ENCODE assay signal across 9 cellular contexts in genomic region chr1:22665752-22666151, GRCh38. TPM values are rescaled to one million over a fixed set of nuclear protein-coding genes. Genes with fewer than 3 reads are reported as not detected.
A peak's percentile ranks its signal among the peaks of the same experiment; 100 is the strongest.
DNase-seq lines count a peak whose midpoint lies in the region; ATAC-seq, FAIRE-seq and TF ChIP-seq lines count a peak whose summit lies in the region.
"Had no signal": no experiment of that assay in that cellular context is flagged by ENCODE, and none has a peak within 500 bp of the region (broad histone marks: within the 10 kb centered on the region; RNA-seq: fewer than 3 reads in every experiment).

No MANE protein-coding gene starts in this region.

- no peaks in the 10 kb centered on the region for H3K9me3 ChIP-seq in H1 (ENCODE audit: insufficient read depth in 2 of 2, low read depth in 1 of 2, low read length in 1 of 2)

- no peak for TF ChIP-seq POLR2A in H1 (IDR thresholded peaks at IDR 0.05; ENCODE audit: control extremely low read depth in 1 of 2, low read depth in 2 of 2, low read length in 2 of 2)

- no peaks in the 10 kb centered on the region for H3K79me1 ChIP-seq in H1 (ENCODE audit: low read depth, low read length)

- no peak overlapping the region for H2BK120ac ChIP-seq in H1 (replicated peaks; ENCODE audit: low read depth, low read length)

- no peak overlapping the region for H3K4ac ChIP-seq in H1 (replicated peaks; ENCODE audit: insufficient read length, low read depth, low read length)

- no peak overlapping the region for H3K27ac Mint-ChIP-seq in progenitor cell of endocrine pancreas
- H3K27ac Mint-ChIP-seq in activated T-helper 2 cell treated with anti-CD3 and anti-CD28 coated beads, Interferon-gamma antibody, Interleukin-2, Interleukin-4, amounts not matched to agents 10 μg/mL and 5 μg/mL and 100 μg/mL, durations not matched to agents 14 hours and 24 hours and 36 hours, result no peak overlapping the region
- H3K27ac Mint-ChIP-seq: CD4-positive, alpha-beta T cell had no signal

- H4K5ac ChIP-seq in H1 (ENCODE audit: insufficient read length, low read depth, low read length), result no peak overlapping the region

- H4K20me1 ChIP-seq in H1 (replicated peaks in 1 of 2; ENCODE audit: control insufficient read depth in 1 of 2, insufficient read depth in 2 of 2, low read length in 2 of 2), result no peaks in the 10 kb centered on the region

- peak; percentile 88 for FAIRE-seq in H1 (lab: Jason Lieb, UNC)

- H3K4me1 Mint-ChIP-seq in progenitor cell of endocrine pancreas (ENCODE audit: low read depth), result peaks cover 3% of the 10 kb centered on the region
- H3K4me1 Mint-ChIP-seq in activated T-helper 2 cell treated with anti-CD3 and anti-CD28 coated beads, Interferon-gamma antibody, Interleukin-2, Interleukin-4, amounts not matched to agents 10 μg/mL and 5 μg/mL and 100 μg/mL, durations not matched to agents 14 hours and 24 hours and 36 hours (ENCODE audit: low read depth), result no peaks in the 10 kb centered on the region

- peaks cover 0 to 1% (median 0%) of the 10 kb centered on the region in 4 experiments; a peak in 1 of 7 replicates for H3K4me1 ChIP-seq in H1 (replicated peaks in 1 of 4; ENCODE audit: control insufficient read depth in 3 of 4, insufficient read depth in 4 of 4, low read length in 3 of 4)

- H2AFZ ChIP-seq in H1 (ENCODE audit: low read length), result 0 out of 2 replicates have a peak overlapping the region, but pooled peaks have one; percentile 86

- no peak overlapping the region for H4K91ac ChIP-seq in H1 (replicated peaks; ENCODE audit: insufficient read length, low read length)

- H3K9me3 Mint-ChIP-seq in progenitor cell of endocrine pancreas (ENCODE audit: low read depth), result no peaks in the 10 kb centered on the region
- H3K9me3 Mint-ChIP-seq in activated T-helper 2 cell treated with anti-CD3 and anti-CD28 coated beads, Interferon-gamma antibody, Interleukin-2, Interleukin-4, amounts not matched to agents 10 μg/mL and 5 μg/mL and 100 μg/mL, durations not matched to agents 14 hours and 24 hours and 36 hours, result no peaks in the 10 kb centered on the region
- H3K9me3 Mint-ChIP-seq: CD4-positive, alpha-beta T cell had no signal

- H3K14ac ChIP-seq in H1 (ENCODE audit: insufficient read length), result no peak overlapping the region

- no peak overlapping the region for H3K56ac ChIP-seq in H1 (replicated peaks; ENCODE audit: insufficient read length, low read depth, low read length)

- 48% methylated on average over 7 of the region's 7 CpGs; no CpG with 5 or more reads in 1 of the 2 experiments for WGBS in H1 (ENCODE audit: extremely low coverage in 1 of 2, insufficient coverage in 1 of 2, insufficient read length in 1 of 2, insufficient replicate concordance in 2 of 2, low coverage in 1 of 2, low lambda C conversion rate in 2 of 2, missing lambda C conversion rate in 1 of 2), 2 experiments

- peak overlapping the region in 1 of 2 experiments; percentile 21; a peak in 1 of 4 replicates for H3K4me2 ChIP-seq in H1 (ENCODE audit: insufficient read depth in 1 of 2, low read depth in 2 of 2, low read length in 2 of 2)

- no peak overlapping the region for H2BK12ac ChIP-seq in H1 (ENCODE audit: low read depth, low read length)

- TF ChIP-seq CTCF in H1 (IDR thresholded peaks at IDR 0.05; ENCODE audit: control extremely low read depth in 1 of 3, insufficient read depth in 1 of 3, low read depth in 1 of 3, low read length in 3 of 3) (peak; percentile 81 to 91 (median 88)), progenitor cell of endocrine pancreas (IDR thresholded peaks at IDR 0.05; ENCODE audit: unreplicated experiment) (peak; percentile 66)

- no peak overlapping the region for H2BK20ac ChIP-seq in H1 (ENCODE audit: low read length)

- no peaks in the 10 kb centered on the region for H3K79me2 ChIP-seq in H1 (ENCODE audit: control insufficient read depth in 1 of 2, insufficient read depth in 2 of 2, low read length in 2 of 2)

- no peak overlapping the region for H2BK5ac ChIP-seq in H1 (ENCODE audit: low read depth, low read length)

- no peak overlapping the region for H2AK5ac ChIP-seq in H1 (ENCODE audit: low read depth, low read length)

- no peaks in the 10 kb centered on the region; the same call in 1 of the 2 replicates for H3K23me2 ChIP-seq in H1 (ENCODE audit: low read depth, low read length)

- no peak overlapping the region for H3K4me3 Mint-ChIP-seq in progenitor cell of endocrine pancreas (ENCODE audit: low read depth)
- no peak overlapping the region for H3K4me3 Mint-ChIP-seq in activated T-helper 2 cell treated with anti-CD3 and anti-CD28 coated beads, Interferon-gamma antibody, Interleukin-2, Interleukin-4, amounts not matched to agents 10 μg/mL and 5 μg/mL and 100 μg/mL, durations not matched to agents 14 hours and 24 hours and 36 hours (ENCODE audit: low read depth)
- H3K4me3 Mint-ChIP-seq: CD4-positive, alpha-beta T cell had no signal

- H3K9ac ChIP-seq in H1 (replicated peaks in 1 of 4; ENCODE audit: extremely low read depth in 1 of 4, low read depth in 3 of 4, low read length in 3 of 4), result no peak overlapping the region; a peak in 1 of 7 replicates

- CTCF ChIA-PET in H1 (lab: Charles Lee; ENCODE audit: partially characterized antibody), result interaction anchor here (0.6 to 3.8 kb wide), 27 partner anchors 10 to 298 kb away, joined by 3 to 27 read pairs (median 4); no protein-coding TSS in a partner anchor

- H3K4me3 ChIP-seq in H1 (ENCODE audit: extremely low read depth in 1 of 4, insufficient read depth in 2 of 4, low read depth in 3 of 4, low read length in 4 of 4), result no peak overlapping the region

- intact Hi-C loops in activated T-helper 2 cell treated with anti-CD3 and anti-CD28 coated beads, Interferon-gamma antibody, Interleukin-2, Interleukin-4, amounts not matched to agents 10 μg/mL and 5 μg/mL and 100 μg/mL, durations not matched to agents 14 hours and 24 hours and 36 hours (cut with micrococcal nuclease), result no loop called here

- no peak overlapping the region for H4K8ac ChIP-seq in H1 (ENCODE audit: extremely low read depth, insufficient read depth, low read length)

- no peak overlapping the region for H2BK15ac ChIP-seq in H1 (ENCODE audit: low read length)

- no peak overlapping the region for H3K23ac ChIP-seq in H1 (ENCODE audit: insufficient read length)

- H3K27me3 ChIP-seq in H1 (replicated peaks in 1 of 4; ENCODE audit: control insufficient read depth in 3 of 4, extremely low read depth in 1 of 4, insufficient read depth in 3 of 4, low read length in 3 of 4), result no peaks in the 10 kb centered on the region

- no peaks in the 10 kb centered on the region for H3K36me3 ChIP-seq in H1 (ENCODE audit: control insufficient read depth in 2 of 4, insufficient read depth in 4 of 4, low read length in 3 of 4)

- DNase-seq in NCI-H2196 (lab: John Stamatoyannopoulos, UW; ENCODE audit: unreplicated experiment), result peak; percentile 14
- no peak for DNase-seq in NCI-H2196 treated with DMSO at 0.1 percent for 48 hours (lab: John Stamatoyannopoulos, UW; ENCODE audit: unreplicated experiment)
- DNase-seq in NCI-H2227 (lab: John Stamatoyannopoulos, UW; ENCODE audit: unreplicated experiment), result peak; percentile 71
- DNase-seq in H1 (ENCODE audit: low read depth in 1 of 2, low spot score in 2 of 2), result peak in 1 of 2 experiments; percentile 79
- peak; percentile 37 for DNase-seq in progenitor cell of endocrine pancreas (ENCODE audit: low spot score, unreplicated experiment)
- no peak for DNase-seq in activated T-helper 2 cell treated with anti-CD3 and anti-CD28 coated beads, Interferon-gamma antibody, Interleukin-2, Interleukin-4, amounts not matched to agents 10 μg/mL and 5 μg/mL and 100 μg/mL, durations not matched to agents 14 hours and 24 hours and 36 hours (ENCODE audit: low spot score)
- DNase-seq in NCI-H1105 treated with DMSO at 0.1 percent for 48 hours (lab: John Stamatoyannopoulos, UW), result no peak
- DNase-seq: CD4-positive, alpha-beta T cell had no signal

- H3K36me3 Mint-ChIP-seq in progenitor cell of endocrine pancreas (ENCODE audit: insufficient read depth), result no peaks in the 10 kb centered on the region
- no peaks in the 10 kb centered on the region for H3K36me3 Mint-ChIP-seq in activated T-helper 2 cell treated with anti-CD3 and anti-CD28 coated beads, Interferon-gamma antibody, Interleukin-2, Interleukin-4, amounts not matched to agents 10 μg/mL and 5 μg/mL and 100 μg/mL, durations not matched to agents 14 hours and 24 hours and 36 hours (ENCODE audit: low read depth)

- no peak for ATAC-seq in HG02610 (IDR thresholded peaks at IDR 0.05; ENCODE audit: unreplicated experiment)

- TF ChIP-seq RAD21 in H1 (IDR thresholded peaks at IDR 0.05 in 1 of 2, conservative IDR thresholded peaks at IDR 0.05 in 1 of 2; ENCODE audit: low read depth in 2 of 2, low read length in 2 of 2), result peak; percentile 94 to 95

- H3K18ac ChIP-seq in H1 (ENCODE audit: extremely low read depth, low read length), result no peak overlapping the region

- POLR2A ChIA-PET in H1 (lab: Charles Lee; ENCODE audit: partially characterized antibody), result no interaction called here

- TF ChIP-seq EP300 in H1 (IDR thresholded peaks at IDR 0.05; ENCODE audit: borderline replicate concordance in 1 of 2, low read depth in 2 of 2, low read length in 2 of 2), result no peak

- H3K27ac ChIP-seq in H1 (ENCODE audit: low read depth, low read length), result no peak overlapping the region

- peaks cover 32% of the 10 kb centered on the region for H3K27me3 Mint-ChIP-seq in progenitor cell of endocrine pancreas
- peaks cover 13% of the 10 kb centered on the region for H3K27me3 Mint-ChIP-seq in activated T-helper 2 cell treated with anti-CD3 and anti-CD28 coated beads, Interferon-gamma antibody, Interleukin-2, Interleukin-4, amounts not matched to agents 10 μg/mL and 5 μg/mL and 100 μg/mL, durations not matched to agents 14 hours and 24 hours and 36 hours (ENCODE audit: low read depth)

RNA-seq across cellular contexts. Expression of gene C1QB, which starts 12.7 kb away (rescaled TPM):
- total RNA-seq in H1 (2021; fragmentation: NEBNext Ultra II Directional; extraction: Animal tissue kit (Norgen Biotek cat#: 25700)), result not detected in 2 replicates
- not detected in 2 replicates for polyA plus RNA-seq in H1 (2011; rRNA removed)
- polyA plus RNA-seq in H1 (2011; cell fraction: cytosol; rRNA removed), result not detected
- polyA plus RNA-seq in H1 (2011; cell fraction: nucleus; rRNA removed), result not detected
- not detected in 4 replicates for polyA plus RNA-seq in H1 (2012, experiment 1 of 2)
- polyA plus RNA-seq in H1 (2012, experiment 2 of 2), result not detected
- polyA plus RNA-seq in H1 (2013, experiment 1 of 2), result not detected
- not detected for polyA plus RNA-seq in H1 (2013, experiment 2 of 2)
- not detected in 2 replicates for polyA minus RNA-seq in H1 (2011; rRNA and poly(A)+ RNA removed)
- polyA minus RNA-seq in H1 (2011; cell fraction: cytosol; rRNA and poly(A)+ RNA removed), result not detected
- not detected for polyA minus RNA-seq in H1 (2011; cell fraction: nucleus; rRNA and poly(A)+ RNA removed)
- total RNA-seq in progenitor cell of endocrine pancreas, result not detected in 2 replicates
- not detected in 2 replicates for total RNA-seq in activated T-helper 2 cell treated with anti-CD3 and anti-CD28 coated beads, Interferon-gamma antibody, Interleukin-2, Interleukin-4, amounts not matched to agents 10 μg/mL and 5 μg/mL and 100 μg/mL, durations not matched to agents 14 hours and 24 hours and 36 hours
- total RNA-seq: CD4-positive, alpha-beta T cell had no signal

RNA-seq across cellular contexts. Expression of gene C1QC, which starts 22.3 kb away (rescaled TPM):
- not detected in 2 replicates for total RNA-seq in H1 (2021; fragmentation: NEBNext Ultra II Directional; extraction: Animal tissue kit (Norgen Biotek cat#: 25700))
- not detected in 2 replicates for polyA plus RNA-seq in H1 (2011; rRNA removed)
- not detected for polyA plus RNA-seq in H1 (2011; cell fraction: cytosol; rRNA removed)
- polyA plus RNA-seq in H1 (2011; cell fraction: nucleus; rRNA removed), result not detected
- not detected in 4 replicates for polyA plus RNA-seq in H1 (2012, experiment 1 of 2)
- polyA plus RNA-seq in H1 (2012, experiment 2 of 2), result not detected
- polyA plus RNA-seq in H1 (2013, experiment 1 of 2), result not detected
- polyA plus RNA-seq in H1 (2013, experiment 2 of 2), result not detected
- polyA minus RNA-seq in H1 (2011; rRNA and poly(A)+ RNA removed), result not detected in 2 replicates
- polyA minus RNA-seq in H1 (2011; cell fraction: cytosol; rRNA and poly(A)+ RNA removed), result not detected
- not detected for polyA minus RNA-seq in H1 (2011; cell fraction: nucleus; rRNA and poly(A)+ RNA removed)
- not detected in 2 replicates for total RNA-seq in progenitor cell of endocrine pancreas
- total RNA-seq in activated T-helper 2 cell treated with anti-CD3 and anti-CD28 coated beads, Interferon-gamma antibody, Interleukin-2, Interleukin-4, amounts not matched to agents 10 μg/mL and 5 μg/mL and 100 μg/mL, durations not matched to agents 14 hours and 24 hours and 36 hours, result not detected in 2 replicates
- total RNA-seq: CD4-positive, alpha-beta T cell had no signal

RNA-seq across cellular contexts. Expression of gene C1QA, which starts 29.3 kb away (rescaled TPM):
- total RNA-seq in H1 (2021; fragmentation: NEBNext Ultra II Directional; extraction: Animal tissue kit (Norgen Biotek cat#: 25700)), result not detected in 2 replicates
- polyA plus RNA-seq in H1 (2011; rRNA removed), result not detected in 2 replicates
- not detected for polyA plus RNA-seq in H1 (2011; cell fraction: cytosol; rRNA removed)
- polyA plus RNA-seq in H1 (2011; cell fraction: nucleus; rRNA removed), result not detected
- polyA plus RNA-seq in H1 (2012, experiment 1 of 2), result not detected in 4 replicates
- polyA plus RNA-seq in H1 (2012, experiment 2 of 2), result not detected
- polyA plus RNA-seq in H1 (2013, experiment 1 of 2), result not detected
- polyA plus RNA-seq in H1 (2013, experiment 2 of 2), result not detected
- polyA minus RNA-seq in H1 (2011; rRNA and poly(A)+ RNA removed), result not detected in 2 replicates
- not detected for polyA minus RNA-seq in H1 (2011; cell fraction: cytosol; rRNA and poly(A)+ RNA removed)
- polyA minus RNA-seq in H1 (2011; cell fraction: nucleus; rRNA and poly(A)+ RNA removed), result not detected
- total RNA-seq in progenitor cell of endocrine pancreas, result not detected in 2 replicates
- total RNA-seq in activated T-helper 2 cell treated with anti-CD3 and anti-CD28 coated beads, Interferon-gamma antibody, Interleukin-2, Interleukin-4, amounts not matched to agents 10 μg/mL and 5 μg/mL and 100 μg/mL, durations not matched to agents 14 hours and 24 hours and 36 hours, result not detected in 2 replicates
- total RNA-seq: CD4-positive, alpha-beta T cell had no signal

RNA-seq across cellular contexts. Expression of gene EPHB2, which starts 44.9 kb away (rescaled TPM):
- 15.7 and 17.2 TPM in 2 replicates for total RNA-seq in H1 (2021; fragmentation: NEBNext Ultra II Directional; extraction: Animal tissue kit (Norgen Biotek cat#: 25700))
- 15.8 and 23.8 TPM in 2 replicates for polyA plus RNA-seq in H1 (2011; rRNA removed)
- 10.4 TPM for polyA plus RNA-seq in H1 (2011; cell fraction: cytosol; rRNA removed)
- polyA plus RNA-seq in H1 (2011; cell fraction: nucleus; rRNA removed), result 15.7 TPM
- 7.6 to 17.8 TPM (median 13.6 TPM) in 4 replicates for polyA plus RNA-seq in H1 (2012, experiment 1 of 2)
- polyA plus RNA-seq in H1 (2012, experiment 2 of 2), result 8.3 TPM
- 15.2 TPM for polyA plus RNA-seq in H1 (2013, experiment 1 of 2)
- polyA plus RNA-seq in H1 (2013, experiment 2 of 2), result 16.6 TPM
- 22.7 and 23.1 TPM in 2 replicates for polyA minus RNA-seq in H1 (2011; rRNA and poly(A)+ RNA removed)
- polyA minus RNA-seq in H1 (2011; cell fraction: cytosol; rRNA and poly(A)+ RNA removed), result 16.6 TPM
- 15.3 TPM for polyA minus RNA-seq in H1 (2011; cell fraction: nucleus; rRNA and poly(A)+ RNA removed)
- total RNA-seq in progenitor cell of endocrine pancreas, result 64.2 and 69.4 TPM in 2 replicates
- not detected in 2 replicates for total RNA-seq in activated T-helper 2 cell treated with anti-CD3 and anti-CD28 coated beads, Interferon-gamma antibody, Interleukin-2, Interleukin-4, amounts not matched to agents 10 μg/mL and 5 μg/mL and 100 μg/mL, durations not matched to agents 14 hours and 24 hours and 36 hours

Comparison
In these comparisons a context has a peak if more than half of its experiments do, and no peak if none do; other contexts are left out.
1. DNase-seq: peak in NCI-H2196 (single experiment), NCI-H2227 (single experiment) and progenitor cell of endocrine pancreas (single experiment); none in NCI-H2196 treated with DMSO at 0.1 percent for 48 hours (single experiment), activated T-helper 2 cell treated with anti-CD3 and anti-CD28 coated beads, Interferon-gamma antibody, Interleukin-2, Interleukin-4, amounts not matched to agents 10 μg/mL and 5 μg/mL and 100 μg/mL, durations not matched to agents 14 hours and 24 hours and 36 hours (single experiment) and NCI-H1105 treated with DMSO at 0.1 percent for 48 hours (single experiment).